Comparison of ENCODE assay signal across 8 cellular contexts in genomic region chr2:95402370-95403203, GRCh38. TPM values are rescaled to one million over a fixed set of nuclear protein-coding genes. Genes with fewer than 3 reads are reported as not detected.
DNase-seq lines count a peak whose midpoint lies in the region; ATAC-seq and TF ChIP-seq lines count a peak whose summit lies in the region.

Gene FAHD2A (plus strand): TSS chr2:95402708. CDS start chr2:95405559, 2,851 bp downstream.

- no peak for TF ChIP-seq CTCF in GM13977 (IDR thresholded peaks at IDR 0.05; ENCODE audit: extremely low read depth, insufficient read depth, missing control alignments)
- TF ChIP-seq CTCF in type B pancreatic cell (conservative IDR thresholded peaks at IDR 0.05): no peak

- H3K4me1 Mint-ChIP-seq in T-cell: peaks cover 27 to 29% (median 28%) of the 10 kb centered on the region in 3 donors
- H3K4me1 Mint-ChIP-seq in type B pancreatic cell (ENCODE audit: unreplicated experiment): peaks cover 15% of the 10 kb centered on the region

- DNase-seq in GM13977 (ENCODE audit: low spot score) (peak; percentile 97), NCI-H146 (lab: John Stamatoyannopoulos, UW) (peak; percentile 93), T-cell (peak; percentile 79 to 96 (median 91)), cardiac septum (ENCODE audit: low spot score) (peak; percentile 98), pons (ENCODE audit: low spot score) (peak; percentile 89), type B pancreatic cell (ENCODE audit: extremely low spot score, unreplicated experiment) (peak; percentile 97)

- 0% methylated on average over 64 of the region's 64 CpGs for WGBS in adipose tissue, 3 donors

- no peaks in the 10 kb centered on the region for H3K9me3 Mint-ChIP-seq in T-cell
- no peaks in the 10 kb centered on the region for H3K9me3 Mint-ChIP-seq in type B pancreatic cell

- H3K36me3 Mint-ChIP-seq in T-cell (peaks cover 4% of the 10 kb centered on the region), type B pancreatic cell (no peaks in the 10 kb centered on the region)

- ATAC-seq in HG02870 (IDR thresholded peaks at IDR 0.05; ENCODE audit: unreplicated experiment): peak; percentile 89
- peak; percentile 93 to 96 (median 94) for ATAC-seq in T-cell (replicated peaks in 1 of 4)

- no peak within 1 kb of the TSS for H3K27ac ChIP-seq in adipose tissue (ENCODE audit: low read depth, low read length)

- CTCF ChIA-PET in T-cell (lab: Charles Lee): interaction anchor here in 1 of 2 donors (1.1 kb wide), 1 partner anchor 319 kb away, joined by 3 read pairs; no protein-coding TSS in a partner anchor

- H3K4me3 Mint-ChIP-seq in T-cell: peak within 1 kb of the TSS; percentile 98 to 99 (median 98)
- peak within 1 kb of the TSS; percentile 98 for H3K4me3 Mint-ChIP-seq in type B pancreatic cell

- POLR2A ChIA-PET in T-cell (lab: Charles Lee): interaction anchor here in 1 of 2 donors (0.6 kb wide), 1 partner anchor 238 kb away, joined by 3 read pairs; no protein-coding TSS in a partner anchor

- H3K27me3 Mint-ChIP-seq in T-cell: no peaks in the 10 kb centered on the region
- no peaks in the 10 kb centered on the region for H3K27me3 Mint-ChIP-seq in type B pancreatic cell

- in situ Hi-C loops in GM13977 (cut with MboI; ENCODE audit: low pct_unique_long_range_greater_than_20kb, low sequenced_read_pairs, unreplicated experiment): no loop called here

- H3K27ac Mint-ChIP-seq in T-cell (peak within 1 kb of the TSS; percentile 87 to 91), type B pancreatic cell (peak within 1 kb of the TSS; percentile 96)

- intact Hi-C loops in cardiac septum (cut with DNase I): loop anchor here (2.0 kb wide), 1 partner anchor 56 kb away; no protein-coding TSS in a partner anchor

RNA-seq across cellular contexts. Expression of gene FAHD2A, which starts in this region (rescaled TPM):
- 10 to 100 TPM; 26.4 to 34.9 (median 28.7) TPM for total RNA-seq in T-cell
- 10 to 100 TPM; 20.8 to 34.6 (median 26.7) TPM for polyA plus RNA-seq in adipose tissue
- 28.8 TPM for total RNA-seq in cardiac septum
- total RNA-seq in type B pancreatic cell (ENCODE audit: low replicate concordance): 23.4 and 39.2 TPM in 2 replicates
